Comparison of ENCODE assay signal across 24 cellular contexts in the genomic region with DNA sequence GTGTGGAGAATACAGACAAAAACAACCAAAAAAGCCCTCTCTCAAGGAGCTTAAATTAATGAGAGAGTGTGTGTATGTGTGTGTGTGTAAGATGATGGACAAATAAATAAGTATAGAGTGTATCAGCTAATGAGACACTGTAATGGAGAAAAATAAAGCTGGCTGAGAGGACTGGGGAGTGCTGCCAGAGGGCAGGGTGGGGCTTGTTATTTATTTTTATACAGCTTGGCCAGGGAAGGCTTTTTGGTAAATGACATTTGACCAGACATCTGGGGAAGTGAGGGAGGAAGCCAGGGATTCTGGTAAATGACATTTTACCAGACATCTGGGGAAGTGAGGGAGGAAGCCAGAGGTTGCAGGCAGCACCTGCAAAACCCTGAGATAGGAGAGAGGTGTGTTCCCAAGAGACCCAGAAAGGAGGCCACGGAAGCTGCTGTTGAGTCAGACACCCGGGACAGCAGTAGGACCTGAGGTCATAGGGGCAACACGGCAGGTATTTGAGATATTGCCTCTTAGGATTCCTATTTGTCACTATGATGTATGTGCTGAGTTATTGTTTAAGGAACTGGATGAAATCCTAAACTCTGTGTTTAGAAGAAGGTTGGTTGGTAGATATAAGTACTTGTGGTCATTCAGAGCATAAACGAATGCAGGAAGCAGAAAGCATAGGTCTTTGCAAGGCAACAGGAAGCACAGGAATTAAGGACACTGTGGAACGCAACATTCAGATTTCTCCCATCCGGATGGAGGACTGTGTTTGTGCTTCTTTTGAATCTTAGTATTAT. TPM values are rescaled to one million over a fixed set of nuclear protein-coding genes. Genes with fewer than 3 reads are reported as not detected.
DNase-seq lines count a peak whose midpoint lies in the region; ATAC-seq, FAIRE-seq and TF ChIP-seq lines count a peak whose summit lies in the region.
"Had no signal": no experiment of that assay in that cellular context is flagged by ENCODE, and none has a peak within 500 bp of the region (broad histone marks: within the 10 kb centered on the region; RNA-seq: fewer than 3 reads in every experiment).

No MANE protein-coding gene starts in this region.

- 44 to 48% methylated on average over 6 of the region's 6 CpGs for WGBS in body of pancreas, 2 donors

- no peak overlapping the region for H3K9ac ChIP-seq in subcutaneous abdominal adipose tissue (ENCODE audit: low read length in 5 of 5)

- intact Hi-C loops in body of pancreas (cut with DNase I) = no loop called here

- peaks cover 8% of the 10 kb centered on the region for H3K27me3 Mint-ChIP-seq in endothelial cell (ENCODE audit: unreplicated experiment)

- H3K9me3 Mint-ChIP-seq in endothelial cell (ENCODE audit: unreplicated experiment) = no peaks in the 10 kb centered on the region
- H3K9me3 Mint-ChIP-seq: CD8-positive, alpha-beta memory T cell; T-cell had no signal

- H3K27ac ChIP-seq in body of pancreas (peak overlapping the region in 3 of 4 donors; percentile 26 to 46 (median 35)), subcutaneous abdominal adipose tissue (ENCODE audit: low read depth, low read length) (peak overlapping the region; percentile 26)
- H3K27ac ChIP-seq: C4-2B, SJCRH30 had no signal

- H3K9me3 ChIP-seq in body of pancreas (no peaks in the 10 kb centered on the region), subcutaneous abdominal adipose tissue (ENCODE audit: control insufficient read depth in 5 of 5, low read length in 5 of 5) (no peaks in the 10 kb centered on the region)
- H3K9me3 ChIP-seq: SJCRH30 had no signal

- DNase-seq in NCI-H1417 (lab: John Stamatoyannopoulos, UW) (peak in 2 of 3 experiments; percentile 12 to 36), NCI-H1417 treated with DMSO at 0.1 percent for 48 hours (lab: John Stamatoyannopoulos, UW) (no peak), GM12892 (ENCODE audit: insufficient read length) (no peak), body of pancreas (no peak), dedifferentiated amniotic fluid mesenchymal stem cell (ENCODE audit: extremely low spot score) (no peak), endothelial cell (ENCODE audit: low spot score) (no peak)
- DNase-seq: CD8-positive, alpha-beta memory T cell; GOT3; Karpas-422; MV-4-11; NCI-H1436; NCI-H187 treated with DMSO at 0.1 percent for 48 hours; NK-92 treated with Interleukin-12 subunit alpha and Interleukin-12 subunit beta, amount 100 ng/mL, for 24 hours; SJCRH30; T-cell had no signal

- ATAC-seq in body of pancreas (no peak), HG03139 (IDR thresholded peaks at IDR 0.05; ENCODE audit: unreplicated experiment) (no peak)
- ATAC-seq: HCT116, T-cell had no signal

- TF ChIP-seq POLR2A in GM12892 (IDR thresholded peaks at IDR 0.05; ENCODE audit: low read depth, low read length) (no peak), body of pancreas (IDR thresholded peaks at IDR 0.05) (no peak)

- H3K4me3 ChIP-seq in body of pancreas = no peak overlapping the region
- H3K4me3 ChIP-seq in subcutaneous abdominal adipose tissue (ENCODE audit: low read depth in 1 of 5, low read length in 5 of 5) = peak overlapping the region in 1 of 5 donors; percentile 3
- H3K4me3 ChIP-seq: SJCRH30 had no signal

- H3K36me3 Mint-ChIP-seq in endothelial cell (ENCODE audit: low read depth, unreplicated experiment) = peaks cover 4% of the 10 kb centered on the region
- H3K36me3 Mint-ChIP-seq: T-cell had no signal

- FAIRE-seq in GM12892 (lab: Jason Lieb, UNC) = peak; percentile 44
- FAIRE-seq: GM12891, GM18507 had no signal

- no peak overlapping the region for H3K4me3 Mint-ChIP-seq in endothelial cell (ENCODE audit: unreplicated experiment)
- H3K4me3 Mint-ChIP-seq: T-cell had no signal

- peaks cover 19% of the 10 kb centered on the region for H3K4me1 Mint-ChIP-seq in endothelial cell (ENCODE audit: unreplicated experiment)

- H3K36me3 ChIP-seq in body of pancreas (replicated peaks in 1 of 2; ENCODE audit: insufficient read depth in 1 of 2, low read depth in 2 of 2) (no peaks in the 10 kb centered on the region), subcutaneous abdominal adipose tissue (ENCODE audit: control insufficient read depth in 5 of 5, insufficient read depth in 5 of 5, low read length in 5 of 5) (no peaks in the 10 kb centered on the region)
- H3K36me3 ChIP-seq: SJCRH30 had no signal

- H3K27me3 ChIP-seq in body of pancreas (no peaks in the 10 kb centered on the region), subcutaneous abdominal adipose tissue (ENCODE audit: control insufficient read depth in 5 of 5, insufficient read depth in 4 of 5, low read length in 5 of 5) (peaks cover 7 to 46% (median 32%) of the 10 kb centered on the region in 5 donors)

- H3K4me1 ChIP-seq in body of pancreas = peaks cover 22% of the 10 kb centered on the region
- H3K4me1 ChIP-seq in subcutaneous abdominal adipose tissue (ENCODE audit: control insufficient read depth in 5 of 5, insufficient read depth in 5 of 5, low read length in 5 of 5) = peaks cover 0 to 45% (median 14%) of the 10 kb centered on the region in 5 donors
- H3K4me1 ChIP-seq: SJCRH30 had no signal

- no peak overlapping the region for H3K27ac Mint-ChIP-seq in endothelial cell (ENCODE audit: unreplicated experiment)
- H3K27ac Mint-ChIP-seq: T-cell had no signal

- TF ChIP-seq CTCF in body of pancreas (IDR thresholded peaks at IDR 0.05) (no peak), endothelial cell (IDR thresholded peaks at IDR 0.05; ENCODE audit: unreplicated experiment) (no peak)

RNA-seq across cellular contexts. Expression of a gene that starts 2.7 kb away (rescaled TPM):
- 6.8 TPM for polyA plus RNA-seq in GM12892 (2012; ENCODE audit: missing spikeins)
- 10 to 100 TPM in 1 of 2 donors, under 1 TPM in 1; 0.78 to 20.4 TPM for total RNA-seq in body of pancreas
- total RNA-seq in endothelial cell (ENCODE audit: unreplicated experiment) = 0.26 TPM
- total RNA-seq: A172, M059J, SJCRH30 had no signal
- polyA plus RNA-seq: AG04450; CD8-positive, alpha-beta memory T cell had no signal

Comparison
In these comparisons a context has a peak if more than half of its experiments do, and no peak if none do; other contexts are left out.
1. DNase-seq: peak in NCI-H1417 (2 of 3); none in NCI-H1417 treated with DMSO at 0.1 percent for 48 hours (single experiment), GM12892 (single experiment), body of pancreas (0 of 4), dedifferentiated amniotic fluid mesenchymal stem cell (single experiment) and endothelial cell (single experiment).